16 cellular contexts compared by ENCODE assay signal in the genomic region with DNA sequence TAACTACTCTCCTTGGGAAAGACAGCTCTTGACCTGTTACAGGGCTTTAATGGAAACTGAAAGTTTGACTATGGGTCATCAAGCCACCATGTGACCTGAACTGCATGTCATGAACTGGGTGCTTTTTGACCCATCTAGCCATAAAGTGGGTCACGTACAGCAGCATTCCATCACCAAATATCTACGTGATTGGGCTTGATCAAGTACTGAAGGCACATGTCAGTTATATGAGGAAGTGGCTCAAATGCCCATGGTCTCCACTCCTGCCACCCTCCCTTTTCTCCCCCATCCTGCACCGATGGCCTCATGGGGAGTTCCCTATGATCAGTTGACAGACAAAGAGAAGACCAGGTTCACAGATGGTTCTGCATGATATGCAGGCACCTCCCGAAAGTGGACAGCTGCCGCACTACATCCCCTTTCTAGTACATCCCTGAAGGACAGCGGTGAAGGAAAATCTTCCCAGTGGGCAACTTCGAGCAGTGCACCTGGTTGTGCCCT. TPM values are rescaled to one million over a fixed set of nuclear protein-coding genes. Genes with fewer than 3 reads are reported as not detected.
"Had no signal": no experiment of that assay in that cellular context is flagged by ENCODE, and none has a peak within 500 bp of the region (broad histone marks: within the 10 kb centered on the region; RNA-seq: fewer than 3 reads in every experiment).

No MANE protein-coding gene starts in this region.

- H3K27ac ChIP-seq: brain microvascular endothelial cell, dorsolateral prefrontal cortex, gastroesophageal sphincter, heart right ventricle, neural progenitor cell, ovary had no signal

- H3K4me1 ChIP-seq: gastroesophageal sphincter, neural progenitor cell had no signal

- ATAC-seq: gastroesophageal sphincter, heart right ventricle, left cardiac atrium had no signal

- H3K9me3 ChIP-seq: ovary had no signal

- H3K4me3 ChIP-seq: dorsolateral prefrontal cortex, gastroesophageal sphincter, heart right ventricle, lung, neural progenitor cell, ovary had no signal

- FAIRE-seq: urothelium cell line had no signal

- H3K36me3 ChIP-seq: brain microvascular endothelial cell, gastroesophageal sphincter, heart right ventricle, neural progenitor cell, ovary had no signal

- H3K27me3 ChIP-seq: brain microvascular endothelial cell, neural progenitor cell, ovary had no signal

- DNase-seq: activated CD4-positive, alpha-beta T cell treated with anti-CD3 and anti-CD28 coated beads, Interleukin-2, amount 10 ng/mL, durations not matched to agents 24 days and 14 days; activated CD4-positive, CD25-positive, alpha-beta regulatory T cell; activated CD8-positive, alpha-beta memory T cell treated with anti-CD3 and anti-CD28 coated beads for 24 hours; activated naive CD4-positive, alpha-beta T cell; anterior cingulate cortex; brain microvascular endothelial cell; erythroblast; heart right ventricle; left cardiac atrium; stimulated activated CD4-positive, alpha-beta T cell treated with anti-CD3 and anti-CD28 coated beads, Interleukin-1b, Interleukin-23, amount 100 ng/mL, for 48 hours had no signal

RNA-seq across cellular contexts. Expression of a gene that starts 7.3 kb away (rescaled TPM):
- total RNA-seq: activated CD4-positive, alpha-beta T cell treated with anti-CD3 and anti-CD28 coated beads, Interleukin-2, amount 10 ng/mL, durations not matched to agents 24 days and 14 days had no signal

RNA-seq across cellular contexts. Expression of a gene that starts 44.5 kb away (rescaled TPM):
- total RNA-seq: activated CD4-positive, alpha-beta T cell treated with anti-CD3 and anti-CD28 coated beads, Interleukin-2, amount 10 ng/mL, durations not matched to agents 24 days and 14 days; gastroesophageal sphincter; lung had no signal
